9 cellular contexts compared by ENCODE assay signal in the genomic region with DNA sequence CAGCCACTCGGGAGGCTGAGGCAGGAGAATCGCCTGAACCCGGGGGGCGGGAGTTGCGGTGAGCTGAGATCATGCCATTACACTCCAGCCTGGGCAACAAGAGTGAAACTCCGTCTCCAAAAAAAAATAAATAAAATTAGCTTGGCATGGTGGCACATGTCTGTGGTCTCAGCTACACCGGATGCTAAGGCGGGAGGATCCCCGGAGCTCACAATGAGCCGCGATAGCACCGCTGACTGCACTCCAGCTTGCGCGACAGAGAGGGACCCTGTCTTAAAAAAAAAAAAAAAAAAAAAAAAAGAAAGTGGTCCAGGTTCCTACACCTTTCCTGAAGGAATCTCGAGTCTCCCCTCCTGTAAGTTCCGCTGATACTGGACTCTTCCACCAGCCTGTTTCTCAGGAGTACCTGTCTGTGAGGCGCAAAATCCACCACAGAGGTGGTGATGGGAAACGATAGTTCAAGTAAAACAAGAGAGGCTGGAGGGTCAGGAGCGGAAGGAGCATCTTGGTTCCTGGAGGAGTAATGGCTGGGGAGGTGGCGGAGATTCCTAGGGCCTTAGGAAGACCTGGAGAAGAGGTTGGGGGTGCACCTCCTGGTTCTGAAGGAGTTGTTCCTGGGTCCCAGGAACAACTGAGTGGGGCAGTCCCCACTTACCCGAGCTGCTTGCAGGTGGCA. TPM values are rescaled to one million over a fixed set of nuclear protein-coding genes. Genes with fewer than 3 reads are reported as not detected.
DNase-seq lines count a peak whose midpoint lies in the region; ATAC-seq and TF ChIP-seq lines count a peak whose summit lies in the region.
"Had no signal": no experiment of that assay in that cellular context is flagged by ENCODE, and none has a peak within 500 bp of the region (broad histone marks: within the 10 kb centered on the region; RNA-seq: fewer than 3 reads in every experiment).

No MANE protein-coding gene starts in this region.

- intact Hi-C loops in left ventricle myocardium superior (cut with micrococcal nuclease): no loop called here
- intact Hi-C loops in vagina (cut with DNase I): no loop called here
- intact Hi-C loops in left colon (cut with DNase I, micrococcal nuclease): no loop called here

- H3K27me3 ChIP-seq in right atrium auricular region: no peaks in the 10 kb centered on the region
- H3K27me3 ChIP-seq in lung (ENCODE audit: control insufficient read depth, insufficient read depth): no peaks in the 10 kb centered on the region
- no peaks in the 10 kb centered on the region for H3K27me3 ChIP-seq in vagina

- peaks cover 0 to 26% of the 10 kb centered on the region in 2 donors for H3K4me1 ChIP-seq in right atrium auricular region
- H3K4me1 ChIP-seq in lung (ENCODE audit: control insufficient read depth in 2 of 2, insufficient read depth in 2 of 2, low read length in 2 of 2): peaks cover 0 to 5% of the 10 kb centered on the region in 2 donors
- H3K4me1 ChIP-seq in vagina: peaks cover 23% of the 10 kb centered on the region

- peak overlapping the region; percentile 33 to 64 for H3K27ac ChIP-seq in right atrium auricular region
- peak overlapping the region in 1 of 2 donors; percentile 69 for H3K27ac ChIP-seq in lung (ENCODE audit: low read depth in 1 of 2, low read length in 1 of 2)
- peak overlapping the region; percentile 40 for H3K27ac ChIP-seq in vagina

- ATAC-seq in left ventricle myocardium superior: no peak
- ATAC-seq in lung (ENCODE audit: insufficient read depth, low FRiP score): no peak
- ATAC-seq in GM19397 (IDR thresholded peaks at IDR 0.05; ENCODE audit: unreplicated experiment): no peak
- no peak for ATAC-seq in left colon

- peak overlapping the region; percentile 75 to 89 (median 81) for H3K4me3 Mint-ChIP-seq in brain

- WGBS in lung, 2 donors: 18 to 25% methylated on average over 21 of the region's 21 CpGs

- peaks cover 34% of the 10 kb centered on the region for H3K4me1 Mint-ChIP-seq in brain

- no peak for TF ChIP-seq CTCF in right atrium auricular region (IDR thresholded peaks at IDR 0.05)
- TF ChIP-seq CTCF in brain (conservative IDR thresholded peaks at IDR 0.05): no peak
- TF ChIP-seq CTCF in lung (IDR thresholded peaks at IDR 0.05; ENCODE audit: control extremely low read depth, extremely low read depth): no peak
- TF ChIP-seq CTCF in vagina (IDR thresholded peaks at IDR 0.05): no peak

- no peak overlapping the region for H3K27ac Mint-ChIP-seq in brain

- no peaks in the 10 kb centered on the region for H3K36me3 ChIP-seq in right atrium auricular region
- H3K36me3 ChIP-seq in lung (ENCODE audit: control insufficient read depth in 2 of 2, insufficient read depth in 2 of 2, low read length in 2 of 2): peaks cover 0 to 10% of the 10 kb centered on the region in 2 donors
- H3K36me3 ChIP-seq in vagina: no peaks in the 10 kb centered on the region

- peaks cover 6% of the 10 kb centered on the region for H3K36me3 Mint-ChIP-seq in brain

- H3K9me3 ChIP-seq in right atrium auricular region (no peaks in the 10 kb centered on the region), lung (ENCODE audit: control insufficient read depth in 2 of 2, insufficient read depth in 1 of 2, low read length in 1 of 2) (no peaks in the 10 kb centered on the region), vagina (no peaks in the 10 kb centered on the region)

- H3K27me3 Mint-ChIP-seq in brain: peaks cover 71% of the 10 kb centered on the region

- TF ChIP-seq POLR2A in vagina (IDR thresholded peaks at IDR 0.05): no peak

- H3K4me3 ChIP-seq in right atrium auricular region (peak overlapping the region; percentile 35 to 48), lung (peak overlapping the region; percentile 30), vagina (peak overlapping the region; percentile 42 to 44)

- H3K9me3 Mint-ChIP-seq in brain: peaks cover 0 to 10% (median 2%) of the 10 kb centered on the region in 5 experiments

- DNase-seq in right atrium auricular region (ENCODE audit: low spot score): no peak
- DNase-seq in left ventricle myocardium superior: no peak
- DNase-seq in lung (ENCODE audit: low spot score): no peak
- no peak for DNase-seq in vagina (ENCODE audit: extremely low spot score in 2 of 2)
- no peak for DNase-seq in stimulated activated CD4-positive, alpha-beta T cell treated with anti-CD3 and anti-CD28 coated beads, Interleukin-12 subunit alpha, Interleukin-12 subunit beta, amount 100 ng/mL, for 4 hours
- DNase-seq in left colon: no peak

RNA-seq across cellular contexts. Expression of a gene that starts 0.5 kb away (rescaled TPM):
- total RNA-seq in right atrium auricular region (1 to 10 TPM; 3.1 to 3.3 TPM), left ventricle myocardium superior (1.6 TPM), lung (10 to 100 TPM in 1 of 2 donors, 1 to 10 TPM in 1; 5.1 to 12.4 TPM), vagina (6.4 TPM), left colon (under 1 TPM; 0.37 to 0.56 TPM)
- polyA plus RNA-seq in brain (ENCODE audit: insufficient read depth, low read depth, low replicate concordance) (7.9 TPM), lung (1 to 10 TPM; 5.5 to 8.6 TPM)

RNA-seq across cellular contexts. Expression of a gene that starts 3.4 kb away (rescaled TPM):
- total RNA-seq in right atrium auricular region (not detected), left ventricle myocardium superior (not detected), lung (not detected), vagina (not detected), left colon (not detected)
- polyA plus RNA-seq in brain (ENCODE audit: insufficient read depth, low read depth, low replicate concordance) (3.6 TPM), lung (not detected)
- polyA plus RNA-seq: adipose tissue had no signal

RNA-seq across cellular contexts. Expression of a gene that starts 5.3 kb away (rescaled TPM):
- total RNA-seq in right atrium auricular region: not detected
- 1.0 TPM for total RNA-seq in left ventricle myocardium superior
- polyA plus RNA-seq in brain (ENCODE audit: insufficient read depth, low read depth, low replicate concordance): 0.20 TPM
- 1 to 10 TPM; 1.2 to 3.1 TPM for total RNA-seq in lung
- polyA plus RNA-seq in lung: 1 to 10 TPM in 1 of 2 donors, under 1 TPM in 1; 0.97 to 2.4 TPM
- total RNA-seq in vagina: 2.2 TPM
- total RNA-seq in left colon: not detected

RNA-seq across cellular contexts. Expression of a gene that starts 11.6 kb away (rescaled TPM):
- total RNA-seq in right atrium auricular region: 10 to 100 TPM; 13.6 to 22.9 TPM
- total RNA-seq in left ventricle myocardium superior: 13.7 TPM
- polyA plus RNA-seq in brain (ENCODE audit: insufficient read depth, low read depth, low replicate concordance): 4.7 TPM
- total RNA-seq in lung: 10 to 100 TPM; 26.2 to 32.8 TPM
- polyA plus RNA-seq in lung: 10 to 100 TPM; 24.7 to 37.9 TPM
- total RNA-seq in vagina: 31.2 TPM
- 1 to 10 TPM; 2.7 to 2.8 TPM for total RNA-seq in left colon

RNA-seq across cellular contexts. Expression of a gene that starts 32.4 kb away (rescaled TPM):
- total RNA-seq in right atrium auricular region: 1 to 10 TPM in 1 of 2 donors, under 1 TPM in 1; 0.70 to 2.4 TPM
- 3.0 TPM for total RNA-seq in left ventricle myocardium superior
- 3.6 TPM for polyA plus RNA-seq in brain (ENCODE audit: insufficient read depth, low read depth, low replicate concordance)
- 1 to 10 TPM; 1.3 to 1.5 TPM for total RNA-seq in lung
- polyA plus RNA-seq in lung: 1 to 10 TPM in 1 of 2 donors, under 1 TPM in 1; 0.48 to 1.2 TPM
- total RNA-seq in vagina: 3.4 TPM
- under 1 TPM; 0.64 to 0.67 TPM for total RNA-seq in left colon
